ENCODE assay signal across 8 cellular contexts in genomic region chr13:49247722-49248432, GRCh38. TPM values are rescaled to one million over a fixed set of nuclear protein-coding genes. Genes with fewer than 3 reads are reported as not detected.
DNase-seq lines count a peak whose midpoint lies in the region; ATAC-seq and TF ChIP-seq lines count a peak whose summit lies in the region.

TSS of gene CDADC1 (plus strand) at chr13:49247925. CDS start at chr13:49248038, 113 bp downstream.

- no peaks in the 10 kb centered on the region for H3K9me3 ChIP-seq in Peyer's patch
- H3K9me3 ChIP-seq in esophagus muscularis mucosa: no peaks in the 10 kb centered on the region
- H3K9me3 ChIP-seq in muscle layer of duodenum (ENCODE audit: control insufficient read depth in 1 of 2, low read length in 2 of 2): no peaks in the 10 kb centered on the region

- DNase-seq in DMS153 (lab: John Stamatoyannopoulos, UW) (peak; percentile 84), Peyer's patch (peak; percentile 96 to 99 (median 97)), esophagus muscularis mucosa (ENCODE audit: extremely low spot score) (peak; percentile 99)
- peak; percentile 97 for DNase-seq in activated T-cell treated with anti-CD3 and anti-CD28 coated beads, Interleukin-2, amount 50 U/mL, for 72 hours
- peak; percentile 82 to 85 for DNase-seq in stimulated activated CD8-positive, alpha-beta memory T cell treated with anti-CD3 and anti-CD28 coated beads, Interleukin-7, amount 100 ng/mL, for 4 hours (ENCODE audit: low read depth in 2 of 2)

- TF ChIP-seq RAD21 in Ishikawa (IDR thresholded peaks at IDR 0.05; ENCODE audit: low read depth): no peak

- ATAC-seq in GM21576 (IDR thresholded peaks at IDR 0.05; ENCODE audit: unreplicated experiment): peak; percentile 97
- ATAC-seq in activated T-cell treated with anti-CD3 and anti-CD28 coated beads, Interleukin-2, amount 50 U/mL, for 72 hours (replicated peaks in 1 of 2): peak; percentile 97

- peak within 1 kb of the TSS; percentile 95 to 98 for H3K4me3 Mint-ChIP-seq in activated T-cell treated with anti-CD3 and anti-CD28 coated beads, Interleukin-2, amount 50 U/mL, for 72 hours

- 0% methylated on average over 16 of the region's 42 CpGs for WGBS in esophagus muscularis mucosa

- intact Hi-C loops in esophagus muscularis mucosa (cut with DNase I): loop anchor here (10.0 kb wide), 1 partner anchor 273 kb away; the partner anchor contains the start of gene FNDC3A

- H3K27ac Mint-ChIP-seq in activated T-cell treated with anti-CD3 and anti-CD28 coated beads, Interleukin-2, amount 50 U/mL, for 72 hours: peak within 1 kb of the TSS; percentile 99

- no peaks in the 10 kb centered on the region for H3K27me3 ChIP-seq in Peyer's patch
- H3K27me3 ChIP-seq in esophagus muscularis mucosa: no peaks in the 10 kb centered on the region
- no peaks in the 10 kb centered on the region for H3K27me3 ChIP-seq in muscle layer of duodenum (ENCODE audit: low read depth, low read length)

- no peaks in the 10 kb centered on the region for H3K9me3 Mint-ChIP-seq in activated T-cell treated with anti-CD3 and anti-CD28 coated beads, Interleukin-2, amount 50 U/mL, for 72 hours

- peaks cover 0 to 15% (median 2%) of the 10 kb centered on the region in 4 donors for H3K4me1 ChIP-seq in Peyer's patch
- peaks cover 18 to 42% (median 34%) of the 10 kb centered on the region in 4 donors for H3K4me1 ChIP-seq in esophagus muscularis mucosa
- peaks cover 0 to 26% of the 10 kb centered on the region in 2 donors for H3K4me1 ChIP-seq in muscle layer of duodenum (ENCODE audit: control insufficient read depth in 1 of 2, insufficient read depth in 2 of 2, low read length in 2 of 2)

- peak within 1 kb of the TSS; percentile 74 to 88 (median 86) for H3K27ac ChIP-seq in Peyer's patch
- peak within 1 kb of the TSS; percentile 90 to 94 (median 91) for H3K27ac ChIP-seq in esophagus muscularis mucosa (replicated peaks in 1 of 4)
- H3K27ac ChIP-seq in muscle layer of duodenum (ENCODE audit: low read length): peak within 1 kb of the TSS; percentile 94

- H3K4me3 ChIP-seq in Peyer's patch (peak within 1 kb of the TSS; percentile 65 to 87 (median 75)), esophagus muscularis mucosa (peak within 1 kb of the TSS; percentile 75 to 81 (median 79)), muscle layer of duodenum (ENCODE audit: low read depth in 1 of 2, low read length in 2 of 2) (peak within 1 kb of the TSS; percentile 78 to 91)

- peaks cover 5 to 7% of the 10 kb centered on the region in 2 donors for H3K36me3 Mint-ChIP-seq in activated T-cell treated with anti-CD3 and anti-CD28 coated beads, Interleukin-2, amount 50 U/mL, for 72 hours (ENCODE audit: insufficient read depth in 2 of 2)

- peaks cover 15% of the 10 kb centered on the region for H3K27me3 Mint-ChIP-seq in activated T-cell treated with anti-CD3 and anti-CD28 coated beads, Interleukin-2, amount 50 U/mL, for 72 hours (ENCODE audit: low read depth)

- TF ChIP-seq EP300 in Ishikawa (IDR thresholded peaks at IDR 0.05; ENCODE audit: borderline replicate concordance) (no peak), esophagus muscularis mucosa (IDR thresholded peaks at IDR 0.05) (no peak)

- peaks cover 29% of the 10 kb centered on the region for H3K4me1 Mint-ChIP-seq in activated T-cell treated with anti-CD3 and anti-CD28 coated beads, Interleukin-2, amount 50 U/mL, for 72 hours (ENCODE audit: low read depth)

- TF ChIP-seq CTCF in Peyer's patch (IDR thresholded peaks at IDR 0.05) (peak in 2 of 6 experiments; percentile 3 to 15), esophagus muscularis mucosa (IDR thresholded peaks at IDR 0.05) (peak in 1 of 3 experiments; percentile 27)

- H3K36me3 ChIP-seq in Peyer's patch (no peaks in the 10 kb centered on the region), esophagus muscularis mucosa (peaks cover 0 to 5% (median 0%) of the 10 kb centered on the region in 4 donors), muscle layer of duodenum (ENCODE audit: control insufficient read depth in 1 of 2, insufficient read depth in 2 of 2, low read length in 2 of 2) (peaks cover 0 to 4% of the 10 kb centered on the region in 2 donors)

- TF ChIP-seq POLR2A in Peyer's patch (IDR thresholded peaks at IDR 0.05) (peak; percentile 70 to 81), esophagus muscularis mucosa (IDR thresholded peaks at IDR 0.05; ENCODE audit: low read depth) (peak; percentile 66)

TF ChIP-seq in Ishikawa, 13 proteins besides CTCF, POLR2A, EP300 and RAD21:
- TF ChIP-seq TAF1 (IDR thresholded peaks at IDR 0.05; ENCODE audit: low read depth) (peak; percentile 55; the same call in 1 of the 2 replicates), YY1 (IDR thresholded peaks at IDR 0.05; ENCODE audit: low read depth) (no peak; the same call in 1 of the 2 replicates), EGR1 (IDR thresholded peaks at IDR 0.05) (no peak), MAX (IDR thresholded peaks at IDR 0.05) (peak; percentile 48), CEBPB (IDR thresholded peaks at IDR 0.05) (no peak), USF1 (IDR thresholded peaks at IDR 0.05) (peak; percentile 13; the same call in 1 of the 2 replicates), CREB1 (IDR thresholded peaks at IDR 0.05; ENCODE audit: low read depth) (peak; percentile 96), NFIC (IDR thresholded peaks at IDR 0.05) (no peak)

RNA-seq across cellular contexts. Expression of gene CDADC1, which starts in this region (rescaled TPM):
- total RNA-seq in Peyer's patch (1 to 10 TPM; 4.7 to 9.2 (median 7.1) TPM), esophagus muscularis mucosa (1 to 10 TPM; 6.2 to 7.5 (median 6.5) TPM)
- total RNA-seq in activated T-cell treated with anti-CD3 and anti-CD28 coated beads, Interleukin-2, amount 50 U/mL, for 72 hours: 10 to 100 TPM; 13.4 to 14.8 TPM

Comparison
In these comparisons a context has a peak if more than half of its experiments do, and no peak if none do; other contexts are left out.
1. Peak in every context shown above with its lines: DNase-seq, ATAC-seq, H3K4me3 ChIP-seq and H3K27ac ChIP-seq.